In genomic region chr2:128215897-128216645, GRCh38 we compare ENCODE assay signal across 25 cellular contexts.
DNase-seq lines count a peak whose midpoint lies in the region; TF ChIP-seq lines count a peak whose summit lies in the region.
"Had no signal": no experiment of that assay in that cellular context is flagged by ENCODE, and none has a peak within 500 bp of the region (broad histone marks: within the 10 kb centered on the region; RNA-seq: fewer than 3 reads in every experiment).

No MANE protein-coding gene starts in this region.

- no peaks in the 10 kb centered on the region for H3K36me3 Mint-ChIP-seq in activated CD4-positive, alpha-beta T cell treated with anti-CD3 and anti-CD28 coated beads, Interleukin-2, amount 10 ng/mL, durations not matched to agents 7 days and 5 days (ENCODE audit: low read depth)
- H3K36me3 Mint-ChIP-seq: activated naive CD8-positive, alpha-beta T cell; brain had no signal

- no peak for TF ChIP-seq POLR2A in NB4 (IDR thresholded peaks at IDR 0.05; ENCODE audit: extremely low read depth, insufficient read length)

- DNase-seq in activated CD4-positive, alpha-beta T cell treated with anti-CD3 and anti-CD28 coated beads, Interleukin-2, amount 10 ng/mL, durations not matched to agents 7 days and 5 days, result peak; percentile 77
- no peak for DNase-seq in activated CD4-positive, alpha-beta T cell treated with anti-CD3 and anti-CD28 coated beads, Interleukin-2, amount 50 U/mL, for 4 hours
- DNase-seq in NB4 (ENCODE audit: low read depth) (peak; percentile 39), amniotic epithelial cell (ENCODE audit: low read depth) (peak; percentile 56), posterior vena cava (ENCODE audit: low spot score) (peak; percentile 28), NCI-H2196 (lab: John Stamatoyannopoulos, UW; ENCODE audit: unreplicated experiment) (no peak), T1000 (lab: John Stamatoyannopoulos, UW) (no peak), GM19238 (ENCODE audit: insufficient read length, low spot score) (no peak)
- DNase-seq: activated CD4-positive, alpha-beta T cell treated with anti-CD3 and anti-CD28 coated beads, Interleukin-2, amount 50 U/mL, for 48 hours; BE2C; DMS53; effector CD4-positive, alpha-beta T cell; heart left ventricle; NCI-H1092 treated with DMSO at 0.1 percent for 48 hours; NCI-H2029 treated with DMSO at 0.1 percent for 48 hours; NCI-H226; NCI-H774; PC-9; psoas muscle; substantia nigra; upper lobe of left lung had no signal

- H3K9me3 Mint-ChIP-seq in activated CD4-positive, alpha-beta T cell treated with anti-CD3 and anti-CD28 coated beads, Interleukin-2, amount 10 ng/mL, durations not matched to agents 7 days and 5 days, result no peaks in the 10 kb centered on the region
- H3K9me3 Mint-ChIP-seq: activated T-helper 2 cell treated with anti-CD3 and anti-CD28 coated beads, Interferon-gamma antibody, Interleukin-2, Interleukin-4, amounts not matched to agents 10 μg/mL and 5 μg/mL and 100 μg/mL, durations not matched to agents 14 hours and 24 hours and 36 hours; brain; T-helper 1 cell treated with Interleukin-12 subunit alpha and Interleukin-12 subunit beta and Interleukin-4 antibody, amounts not matched to agents 30 μg/mL and 1 μg/mL, for 36 hours had no signal

- H3K27me3 Mint-ChIP-seq in activated CD4-positive, alpha-beta T cell treated with anti-CD3 and anti-CD28 coated beads, Interleukin-2, amount 10 ng/mL, durations not matched to agents 7 days and 5 days, result no peaks in the 10 kb centered on the region

- no peak for TF ChIP-seq CTCF in NB4 (IDR thresholded peaks at IDR 0.05; ENCODE audit: low read depth, low read length)

- intact Hi-C loops in posterior vena cava (cut with DNase I), result no loop called here

- no peak overlapping the region for H3K27ac Mint-ChIP-seq in activated CD4-positive, alpha-beta T cell treated with anti-CD3 and anti-CD28 coated beads, Interleukin-2, amount 10 ng/mL, durations not matched to agents 7 days and 5 days
- H3K27ac Mint-ChIP-seq: activated naive CD8-positive, alpha-beta T cell; activated T-helper 2 cell treated with anti-CD3 and anti-CD28 coated beads, Interferon-gamma antibody, Interleukin-2, Interleukin-4, amounts not matched to agents 10 μg/mL and 5 μg/mL and 100 μg/mL, durations not matched to agents 14 hours and 24 hours and 36 hours; brain; T-helper 1 cell treated with Interleukin-12 subunit alpha and Interleukin-12 subunit beta and Interleukin-4 antibody, amounts not matched to agents 30 μg/mL and 1 μg/mL, for 36 hours had no signal

- CTCF ChIA-PET in activated CD4-positive, alpha-beta T cell treated with anti-CD3 and anti-CD28 coated beads, Interleukin-2, amount 10 ng/mL, durations not matched to agents 7 days and 5 days (lab: Charles Lee), result interaction anchor here (1.2 kb wide), 2 partner anchors 13 to 24 kb away, joined by 3 to 4 read pairs; no protein-coding TSS in a partner anchor

- no peak overlapping the region for H3K4me3 ChIP-seq in NB4 (ENCODE audit: low read depth, low read length)
- H3K4me3 ChIP-seq: heart left ventricle, PC-9, psoas muscle, upper lobe of left lung had no signal

- POLR2A ChIA-PET in activated CD4-positive, alpha-beta T cell treated with anti-CD3 and anti-CD28 coated beads, Interleukin-2, amount 10 ng/mL, durations not matched to agents 7 days and 5 days (lab: Charles Lee), result no interaction called here

- no peak overlapping the region for H3K4me3 Mint-ChIP-seq in activated CD4-positive, alpha-beta T cell treated with anti-CD3 and anti-CD28 coated beads, Interleukin-2, amount 10 ng/mL, durations not matched to agents 7 days and 5 days
- H3K4me3 Mint-ChIP-seq: activated naive CD8-positive, alpha-beta T cell; brain; T-helper 1 cell treated with Interleukin-12 subunit alpha and Interleukin-12 subunit beta and Interleukin-4 antibody, amounts not matched to agents 30 μg/mL and 1 μg/mL, for 36 hours had no signal

- peaks cover 21% of the 10 kb centered on the region for H3K4me1 Mint-ChIP-seq in activated CD4-positive, alpha-beta T cell treated with anti-CD3 and anti-CD28 coated beads, Interleukin-2, amount 10 ng/mL, durations not matched to agents 7 days and 5 days
- H3K4me1 Mint-ChIP-seq: brain had no signal

Comparison
In these comparisons a context has a peak if more than half of its experiments do, and no peak if none do; other contexts are left out.
1. DNase-seq: peak in activated CD4-positive, alpha-beta T cell treated with anti-CD3 and anti-CD28 coated beads, Interleukin-2, amount 10 ng/mL, durations not matched to agents 7 days and 5 days (single experiment), NB4 (single experiment), amniotic epithelial cell (single experiment) and posterior vena cava (single experiment); none in activated CD4-positive, alpha-beta T cell treated with anti-CD3 and anti-CD28 coated beads, Interleukin-2, amount 50 U/mL, for 4 hours (0 of 2), NCI-H2196 (single experiment), T1000 (single experiment) and GM19238 (single experiment).